Comparison of ENCODE assay signal across 18 cellular contexts in the genomic region with DNA sequence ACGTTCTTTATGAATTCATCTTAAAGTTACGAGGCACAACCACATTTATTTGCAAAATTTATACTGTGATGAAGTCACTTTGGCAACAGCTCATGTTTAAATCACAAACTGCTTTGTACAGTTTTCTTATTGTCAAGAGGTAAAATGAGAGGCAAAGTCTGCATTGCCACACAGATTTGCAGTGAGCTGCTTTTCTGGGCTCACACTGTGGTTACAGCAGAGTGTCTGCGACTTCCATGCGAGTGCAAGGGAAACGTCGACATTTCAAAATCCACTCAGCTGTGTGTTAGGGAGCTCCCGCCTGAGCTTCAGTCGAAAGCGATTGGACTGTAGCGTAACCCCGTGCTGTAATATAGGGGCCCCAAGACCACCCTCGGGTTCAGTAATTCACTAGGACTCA. TPM values are rescaled to one million over a fixed set of nuclear protein-coding genes. Genes with fewer than 3 reads are reported as not detected.
DNase-seq lines count a peak whose midpoint lies in the region; ATAC-seq and TF ChIP-seq lines count a peak whose summit lies in the region.
"Had no signal": no experiment of that assay in that cellular context is flagged by ENCODE, and none has a peak within 500 bp of the region (broad histone marks: within the 10 kb centered on the region; RNA-seq: fewer than 3 reads in every experiment).

No MANE protein-coding gene starts in this region.

- POLR2A ChIA-PET in WTC11 (lab: Charles Lee): interaction anchor here (0.5 kb wide), 1 partner anchor 584 kb away, joined by 7 read pairs; no protein-coding TSS in a partner anchor
- POLR2A ChIA-PET in naive thymus-derived CD8-positive, alpha-beta T cell (lab: Charles Lee): no interaction called here

- TF ChIP-seq POLR2A in heart left ventricle (IDR thresholded peaks at IDR 0.05): no peak

- H3K27me3 Mint-ChIP-seq in WTC11 (ENCODE audit: low read depth): no peaks in the 10 kb centered on the region
- no peaks in the 10 kb centered on the region for H3K27me3 Mint-ChIP-seq in naive thymus-derived CD8-positive, alpha-beta T cell
- H3K27me3 Mint-ChIP-seq: CD4-positive, alpha-beta T cell had no signal

- no peaks in the 10 kb centered on the region for H3K9me3 ChIP-seq in cardiac muscle cell (ENCODE audit: low read depth)
- peaks cover 0 to 19% (median 0%) of the 10 kb centered on the region in 12 donors for H3K9me3 ChIP-seq in heart left ventricle
- H3K9me3 ChIP-seq: A549, Caco-2 had no signal

- WGBS in heart left ventricle, 4 donors: 93 to 95% (median 94%) methylated on average over 12 of the region's 12 CpGs

- TF ChIP-seq CTCF in cardiac muscle cell (IDR thresholded peaks at IDR 0.05; ENCODE audit: low read depth, low read length): no peak
- no peak for TF ChIP-seq CTCF in heart left ventricle (IDR thresholded peaks at IDR 0.05)
- no peak for TF ChIP-seq CTCF in WTC11 (IDR thresholded peaks at IDR 0.05)

- intact Hi-C loops in heart left ventricle (cut with DNase I): no loop called here

- H3K4me1 ChIP-seq in cardiac muscle cell (ENCODE audit: low read depth) (no peaks in the 10 kb centered on the region), heart left ventricle (peaks cover 0 to 17% (median 6%) of the 10 kb centered on the region in 12 donors)

- H3K27ac ChIP-seq in cardiac muscle cell: peak overlapping the region; percentile 39
- no peak overlapping the region for H3K27ac ChIP-seq in heart left ventricle
- H3K27ac ChIP-seq: 22Rv1, A549, C4-2B had no signal

- no peak for ATAC-seq in heart left ventricle
- ATAC-seq in WTC11: no peak
- ATAC-seq in left lobe of liver: peak; percentile 73
- no peak for ATAC-seq in naive thymus-derived CD8-positive, alpha-beta T cell
- ATAC-seq in GM19328 (IDR thresholded peaks at IDR 0.05; ENCODE audit: unreplicated experiment): no peak

- no peak overlapping the region for H3K4me3 Mint-ChIP-seq in WTC11
- no peak overlapping the region for H3K4me3 Mint-ChIP-seq in naive thymus-derived CD8-positive, alpha-beta T cell
- H3K4me3 Mint-ChIP-seq: CD4-positive, alpha-beta T cell had no signal

- H3K27ac Mint-ChIP-seq in WTC11: peak overlapping the region; percentile 57; the same call in 1 of the 2 replicates
- no peak overlapping the region for H3K27ac Mint-ChIP-seq in naive thymus-derived CD8-positive, alpha-beta T cell
- H3K27ac Mint-ChIP-seq: CD4-positive, alpha-beta T cell had no signal

- no peaks in the 10 kb centered on the region for H3K36me3 ChIP-seq in cardiac muscle cell
- peaks cover 0 to 7% (median 0%) of the 10 kb centered on the region in 9 donors for H3K36me3 ChIP-seq in heart left ventricle

- CTCF ChIA-PET in WTC11 (lab: Charles Lee): interaction anchor here (1.2 to 2.8 kb wide), 4 partner anchors 39 to 57 kb away, joined by 5 to 7 read pairs (median 6); no protein-coding TSS in a partner anchor

- peaks cover 21% of the 10 kb centered on the region for H3K36me3 Mint-ChIP-seq in WTC11
- H3K36me3 Mint-ChIP-seq in naive thymus-derived CD8-positive, alpha-beta T cell: peaks cover 4 to 13% (median 7%) of the 10 kb centered on the region in 3 donors

- DNase-seq in cardiac muscle cell (ENCODE audit: low read depth in 1 of 2, low spot score in 1 of 2) (no peak), heart left ventricle (no peak), WTC11 (ENCODE audit: low spot score) (no peak), left lobe of liver (ENCODE audit: low spot score) (no peak), activated gamma-delta T cell (lab: John Stamatoyannopoulos, UW) (no peak)
- DNase-seq in naive thymus-derived CD8-positive, alpha-beta T cell: no peak
- DNase-seq: AML-193; CD4-positive, alpha-beta T cell; DMS153; DMS79; GF-D8; HCEC 1CT had no signal

- H3K9me3 Mint-ChIP-seq in WTC11: no peaks in the 10 kb centered on the region
- peaks cover 0 to 2% (median 0%) of the 10 kb centered on the region in 9 donors for H3K9me3 Mint-ChIP-seq in naive thymus-derived CD8-positive, alpha-beta T cell
- H3K9me3 Mint-ChIP-seq: CD4-positive, alpha-beta T cell had no signal

- H3K27me3 ChIP-seq in cardiac muscle cell (no peaks in the 10 kb centered on the region), heart left ventricle (no peaks in the 10 kb centered on the region)

- no peak overlapping the region for H3K4me3 ChIP-seq in cardiac muscle cell
- H3K4me3 ChIP-seq in heart left ventricle: no peak overlapping the region
- H3K4me3 ChIP-seq: A549 had no signal

- H3K4me1 Mint-ChIP-seq in WTC11: peaks cover 14% of the 10 kb centered on the region
- peaks cover 6 to 29% (median 18%) of the 10 kb centered on the region in 4 donors for H3K4me1 Mint-ChIP-seq in naive thymus-derived CD8-positive, alpha-beta T cell

TF ChIP-seq in WTC11, 78 proteins besides CTCF, POLR2A, EP300 and RAD21 (continues in another document):
- TF ChIP-seq ZNF317 (CRISPR knock-in tag; IDR thresholded peaks at IDR 0.05; ENCODE audit: borderline replicate concordance, low read depth): no peak
- no peak for TF ChIP-seq PRRX2 (CRISPR knock-in tag; IDR thresholded peaks at IDR 0.05)
- no peak for TF ChIP-seq SMAD4 (CRISPR knock-in tag; IDR thresholded peaks at IDR 0.05)
- TF ChIP-seq ZNF396 (CRISPR knock-in tag; IDR thresholded peaks at IDR 0.05; ENCODE audit: borderline replicate concordance): no peak
- TF ChIP-seq, protein P1, sequence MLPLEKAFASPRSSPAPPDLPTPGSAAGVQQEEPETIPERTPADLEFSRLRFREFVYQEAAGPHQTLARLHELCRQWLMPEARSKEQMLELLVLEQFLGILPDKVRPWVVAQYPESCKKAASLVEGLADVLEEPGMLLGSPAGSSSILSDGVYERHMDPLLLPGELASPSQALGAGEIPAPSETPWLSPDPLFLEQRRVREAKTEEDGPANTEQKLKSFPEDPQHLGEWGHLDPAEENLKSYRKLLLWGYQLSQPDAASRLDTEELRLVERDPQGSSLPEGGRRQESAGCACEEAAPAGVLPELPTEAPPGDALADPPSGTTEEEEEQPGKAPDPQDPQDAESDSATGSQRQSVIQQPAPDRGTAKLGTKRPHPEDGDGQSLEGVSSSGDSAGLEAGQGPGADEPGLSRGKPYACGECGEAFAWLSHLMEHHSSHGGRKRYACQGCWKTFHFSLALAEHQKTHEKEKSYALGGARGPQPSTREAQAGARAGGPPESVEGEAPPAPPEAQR (CRISPR knock-in tag; IDR thresholded peaks at IDR 0.05): no peak
- TF ChIP-seq GTF2I (CRISPR knock-in tag; conservative IDR thresholded peaks at IDR 0.05): no peak
- TF ChIP-seq ZNF219 (CRISPR knock-in tag; IDR thresholded peaks at IDR 0.05; ENCODE audit: borderline replicate concordance): no peak
- TF ChIP-seq, protein P2, sequence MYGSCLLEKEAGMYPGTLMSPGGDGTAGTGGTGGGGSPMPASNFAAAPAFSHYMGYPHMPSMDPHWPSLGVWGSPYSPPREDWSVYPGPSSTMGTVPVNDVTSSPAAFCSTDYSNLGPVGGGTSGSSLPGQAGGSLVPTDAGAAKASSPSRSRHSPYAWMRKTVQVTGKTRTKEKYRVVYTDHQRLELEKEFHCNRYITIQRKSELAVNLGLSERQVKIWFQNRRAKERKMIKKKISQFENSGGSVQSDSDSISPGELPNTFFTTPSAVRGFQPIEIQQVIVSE (CRISPR knock-in tag; IDR thresholded peaks at IDR 0.05; ENCODE audit: borderline replicate concordance): no peak

RNA-seq across cellular contexts. Expression of a gene that starts 13.0 kb away (rescaled TPM):
- total RNA-seq in cardiac muscle cell (136 and 208 TPM in 2 replicates), heart left ventricle (100 to 1,000 TPM in 7 of 9 donors, 10 to 100 TPM in 2; 71.8 to 169 (median 109) TPM), WTC11 (2021) (248 to 279 TPM (median 251 TPM) in 3 replicates), left lobe of liver (39.2 TPM)
- polyA plus RNA-seq in cardiac muscle cell (110 and 149 TPM in 2 replicates), heart left ventricle (100 to 1,000 TPM; 103 to 191 TPM)
- 100 to 1,000 TPM; 139 to 142 TPM for total RNA-seq in naive thymus-derived CD8-positive, alpha-beta T cell
- 1 to 10 TPM; 3.1 to 6.5 (median 3.6) TPM for polyA plus RNA-seq in naive thymus-derived CD8-positive, alpha-beta T cell

RNA-seq across cellular contexts. Expression of a gene that starts 34.3 kb away (rescaled TPM):
- total RNA-seq in cardiac muscle cell: 2.5 and 3.7 TPM in 2 replicates
- polyA plus RNA-seq in cardiac muscle cell: 3.0 and 4.1 TPM in 2 replicates
- total RNA-seq in heart left ventricle: 1 to 10 TPM in 1 of 9 donors, under 1 TPM in 6, not detected in 2; 0.14 to 1.8 (median 0.82) TPM
- polyA plus RNA-seq in heart left ventricle: under 1 TPM in 1 of 2 donors, not detected in 1; 0.06 TPM
- 0.55 to 2.2 TPM (median 0.87 TPM) in 3 replicates for total RNA-seq in WTC11 (2021)
- 1.3 TPM for total RNA-seq in left lobe of liver
- 1 to 10 TPM; 7.5 to 8.2 TPM for total RNA-seq in naive thymus-derived CD8-positive, alpha-beta T cell
- polyA plus RNA-seq in naive thymus-derived CD8-positive, alpha-beta T cell: under 1 TPM in 2 of 3 donors, not detected in 1; 0.09 to 0.15 TPM
- total RNA-seq: HT-29 had no signal

RNA-seq across cellular contexts. Expression of a gene that starts 42.0 kb away (rescaled TPM):
- total RNA-seq in cardiac muscle cell (804 and 1,173 TPM in 2 replicates), heart left ventricle (1,000 to 10,000 TPM in 2 of 9 donors, 100 to 1,000 TPM in 7; 695 to 1,715 (median 851) TPM), WTC11 (2021) (4.6 to 5.4 TPM (median 5.0 TPM) in 3 replicates), left lobe of liver (23.8 TPM)
- polyA plus RNA-seq in cardiac muscle cell (1,364 and 1,845 TPM in 2 replicates), heart left ventricle (1,000 to 10,000 TPM in 1 of 2 donors, 100 to 1,000 TPM in 1; 829 to 1,402 TPM)
- total RNA-seq in naive thymus-derived CD8-positive, alpha-beta T cell: 1 to 10 TPM; 2.2 to 2.3 TPM
- polyA plus RNA-seq in naive thymus-derived CD8-positive, alpha-beta T cell: 10 to 100 TPM; 21.1 to 86.9 (median 28.3) TPM

RNA-seq across cellular contexts. Expression of a gene that starts 54.0 kb away (rescaled TPM):
- total RNA-seq in cardiac muscle cell (46.9 and 51.1 TPM in 2 replicates), heart left ventricle (100 to 1,000 TPM in 1 of 9 donors, 10 to 100 TPM in 8; 12.1 to 195 (median 56.9) TPM), WTC11 (2021) (4.8 to 9.0 TPM (median 5.8 TPM) in 3 replicates), left lobe of liver (3.2 TPM)
- polyA plus RNA-seq in cardiac muscle cell (196 and 203 TPM in 2 replicates), heart left ventricle (100 to 1,000 TPM in 1 of 2 donors, 10 to 100 TPM in 1; 81.1 to 109 TPM)
- 10 to 100 TPM; 96.5 to 98.1 TPM for total RNA-seq in naive thymus-derived CD8-positive, alpha-beta T cell
- polyA plus RNA-seq in naive thymus-derived CD8-positive, alpha-beta T cell: 100 to 1,000 TPM; 342 to 784 (median 530) TPM

RNA-seq across cellular contexts. Expression of a gene that starts 58.4 kb away (rescaled TPM):
- total RNA-seq in cardiac muscle cell (32.0 and 33.0 TPM in 2 replicates), heart left ventricle (10 to 100 TPM in 1 of 9 donors, 1 to 10 TPM in 7, under 1 TPM in 1; 0.94 to 12.4 (median 3.2) TPM), WTC11 (2021) (16.4 to 17.9 TPM (median 16.7 TPM) in 3 replicates), left lobe of liver (10.6 TPM)
- polyA plus RNA-seq in cardiac muscle cell (27.4 and 27.6 TPM in 2 replicates), heart left ventricle (1 to 10 TPM; 4.8 to 6.7 TPM)
- total RNA-seq in naive thymus-derived CD8-positive, alpha-beta T cell: 10 to 100 TPM; 22.2 to 25.0 TPM
- polyA plus RNA-seq in naive thymus-derived CD8-positive, alpha-beta T cell: 10 to 100 TPM in 1 of 3 donors, 1 to 10 TPM in 2; 7.2 to 10.1 (median 7.6) TPM

Comparison
In these comparisons a context has a peak if more than half of its experiments do, and no peak if none do; other contexts are left out.
1. RNA of a gene that starts 42.0 kb away (total RNA-seq): 695 to 1,715 TPM in heart left ventricle and 804 to 1,173 TPM in cardiac muscle cell; 23.8 TPM in left lobe of liver (single experiment), 4.6 to 5.4 TPM in WTC11 and 2.2 to 2.3 TPM in naive thymus-derived CD8-positive, alpha-beta T cell; every median in the first group is over 10 times any median in the second.